ENCODE assay signal across 12 cellular contexts in the genomic region with DNA sequence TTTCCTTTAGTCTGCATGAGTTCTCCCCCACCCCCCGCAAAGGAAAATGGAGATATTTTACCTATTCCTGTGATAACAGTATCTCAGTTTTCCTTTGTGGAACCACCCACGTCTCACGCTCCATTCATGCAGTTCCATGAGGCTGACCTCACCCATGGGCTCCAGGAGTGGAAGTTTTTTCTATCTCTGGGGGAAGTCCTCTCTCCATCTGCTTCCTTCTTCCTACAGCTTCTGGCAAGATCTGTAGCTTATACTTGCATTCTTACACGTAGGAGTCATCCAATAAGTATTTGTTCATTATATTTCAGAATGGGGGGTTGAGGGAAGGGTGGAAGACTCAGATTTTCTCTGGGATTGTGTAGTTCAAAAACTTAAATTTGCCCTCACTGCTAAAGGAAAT. TPM values are rescaled to one million over a fixed set of nuclear protein-coding genes. Genes with fewer than 3 reads are reported as not detected.
A peak's percentile ranks its signal among the peaks of the same experiment; 100 is the strongest.
DNase-seq lines count a peak whose midpoint lies in the region; ATAC-seq, FAIRE-seq and TF ChIP-seq lines count a peak whose summit lies in the region.
"Had no signal": no experiment of that assay in that cellular context is flagged by ENCODE, and none has a peak within 500 bp of the region (broad histone marks: within the 10 kb centered on the region; RNA-seq: fewer than 3 reads in every experiment).

No MANE protein-coding gene starts in this region.

- no peaks in the 10 kb centered on the region for H3K36me3 ChIP-seq in HEK293 (ENCODE audit: control insufficient read depth in 2 of 2, insufficient read depth in 1 of 2, low read length in 2 of 2)
- H3K36me3 ChIP-seq in astrocyte (ENCODE audit: insufficient read depth, low read length) = no peaks in the 10 kb centered on the region
- H3K36me3 ChIP-seq: BLaER1, spleen had no signal

- H3K27ac Mint-ChIP-seq in astrocyte (ENCODE audit: unreplicated experiment) = peak overlapping the region; percentile 4

- WGBS in A549 (ENCODE audit: missing lambda C conversion rate) = 48% methylated on average over 4 of the region's 4 CpGs

- no peaks in the 10 kb centered on the region for H4K20me1 ChIP-seq in astrocyte (ENCODE audit: insufficient read depth, low read length)
- H4K20me1 ChIP-seq: BLaER1 had no signal

- DNase-seq in A549 (ENCODE audit: low read depth in 1 of 2, low spot score in 1 of 2) (no peak), astrocyte (ENCODE audit: low read depth) (peak; percentile 83), glomerular endothelial cell (ENCODE audit: extremely low read depth, low read depth, low spot score) (peak; percentile 87), MV-4-11 (lab: John Stamatoyannopoulos, UW) (no peak)
- no peak for DNase-seq in activated CD8-positive, alpha-beta memory T cell treated with anti-CD3 and anti-CD28 coated beads, Interleukin-2, amount 50 U/mL, for 48 hours
- DNase-seq: NCI-H2081 treated with DMSO at 0.1 percent for 48 hours, spleen had no signal

- peak in 1 of 2 experiments; percentile 51; a peak in 3 of 6 replicates for ATAC-seq in A549
- ATAC-seq in GM21529 (IDR thresholded peaks at IDR 0.05; ENCODE audit: unreplicated experiment) = no peak
- ATAC-seq in GM18511 (IDR thresholded peaks at IDR 0.05; ENCODE audit: unreplicated experiment) = no peak

- CTCF ChIA-PET in A549 (lab: Yijun Ruan, JAX) (interaction anchor here (0.9 to 5.7 kb wide), 6 partner anchors 9 to 240 kb away, joined by 3 to 36 read pairs (median 4); no protein-coding TSS in a partner anchor), HEK293 (lab: Yijun Ruan, JAX) (interaction anchor here (0.5 to 1.3 kb wide), 2 partner anchors 9 to 1484 kb away, joined by 3 to 7 read pairs; no protein-coding TSS in a partner anchor)

- H2AFZ ChIP-seq in astrocyte (ENCODE audit: low read depth, low read length) = no peak overlapping the region

- no peak overlapping the region for H3K4me3 Mint-ChIP-seq in astrocyte (ENCODE audit: unreplicated experiment)

- H3K27me3 Mint-ChIP-seq in astrocyte (ENCODE audit: low read depth, unreplicated experiment) = peaks cover 15% of the 10 kb centered on the region

- peak overlapping the region; percentile 50 for H3K4me2 ChIP-seq in A549
- H3K4me2 ChIP-seq in astrocyte (ENCODE audit: low read length) = peak overlapping the region; percentile 55
- H3K4me2 ChIP-seq: BLaER1 had no signal

- H3K9me3 ChIP-seq in A549 (no peaks in the 10 kb centered on the region), HEK293 (ENCODE audit: control insufficient read depth, insufficient read depth, low read depth, low read length) (no peaks in the 10 kb centered on the region), astrocyte (ENCODE audit: insufficient read depth, low read depth, low read length) (no peaks in the 10 kb centered on the region)
- H3K9me3 ChIP-seq: BLaER1, spleen had no signal

- FAIRE-seq in A549 (lab: Jason Lieb, UNC) (no peak), astrocyte (lab: Jason Lieb, UNC) (no peak)
- FAIRE-seq: GM18507 had no signal

- no peaks in the 10 kb centered on the region for H3K79me2 ChIP-seq in astrocyte (ENCODE audit: insufficient read depth, low read length)

- peaks cover 9% of the 10 kb centered on the region for H3K27me3 ChIP-seq in astrocyte (ENCODE audit: insufficient read depth, low read length)
- H3K27me3 ChIP-seq: BLaER1 had no signal

- peaks cover 4% of the 10 kb centered on the region for H3K9me3 Mint-ChIP-seq in astrocyte (ENCODE audit: unreplicated experiment)

- POLR2A ChIA-PET in A549 (lab: Yijun Ruan, JAX) (no interaction called here), HEK293 (lab: Yijun Ruan, JAX) (no interaction called here)

- H3K36me3 Mint-ChIP-seq in astrocyte (ENCODE audit: low read depth, unreplicated experiment) = peaks cover 3% of the 10 kb centered on the region

- TF ChIP-seq CTCF in A549 (IDR thresholded peaks at IDR 0.05) = no peak
- TF ChIP-seq CTCF in HEK293 (tag by site-specific recombination; IDR thresholded peaks at IDR 0.05) = no peak
- no peak for TF ChIP-seq CTCF in astrocyte (IDR thresholded peaks at IDR 0.05; ENCODE audit: insufficient read depth, low read depth, low read length)

- no peak overlapping the region for H3K4me3 ChIP-seq in A549
- H3K4me3 ChIP-seq in HEK293 (ENCODE audit: low read depth, low read length) = no peak overlapping the region
- peak overlapping the region; percentile 15 for H3K4me3 ChIP-seq in astrocyte (ENCODE audit: insufficient read depth, low read depth, low read length)
- H3K4me3 ChIP-seq: BLaER1, spleen had no signal

- H3K4me1 Mint-ChIP-seq in astrocyte (ENCODE audit: low read depth, unreplicated experiment) = peaks cover 14% of the 10 kb centered on the region

- no peak overlapping the region for H3K27ac ChIP-seq in A549
- no peak overlapping the region for H3K27ac ChIP-seq in HEK293 (ENCODE audit: extremely low read depth, low read depth, low read length)
- no peak overlapping the region for H3K27ac ChIP-seq in astrocyte (ENCODE audit: low read depth, low read length)
- H3K27ac ChIP-seq: BLaER1, spleen had no signal

- no peak for TF ChIP-seq EP300 in A549 (IDR thresholded peaks at IDR 0.05)

- no peak overlapping the region for H3K9ac ChIP-seq in astrocyte (ENCODE audit: low read length)
- H3K9ac ChIP-seq: BLaER1 had no signal

- TF ChIP-seq RAD21 in A549 (conservative IDR thresholded peaks at IDR 0.05 in 1 of 2, IDR thresholded peaks at IDR 0.05 in 1 of 2) = no peak

- TF ChIP-seq POLR2A in A549 (IDR thresholded peaks at IDR 0.05; ENCODE audit: low read length) = no peak

- H3K4me1 ChIP-seq in A549 (peaks cover 10% of the 10 kb centered on the region), HEK293 (ENCODE audit: control insufficient read depth, insufficient read depth, low read length) (no peaks in the 10 kb centered on the region), astrocyte (ENCODE audit: insufficient read depth, low read length) (peaks cover 13% of the 10 kb centered on the region)

TF ChIP-seq in A549, 52 proteins besides CTCF, POLR2A, EP300 and RAD21:
- TF ChIP-seq FOSL2 (IDR thresholded peaks at IDR 0.05) = no peak
- TF ChIP-seq FOSL2 (CRISPR knock-in tag; IDR thresholded peaks at IDR 0.05) = 0 out of 2 replicates have a peak, but pooled peaks have one; percentile 10
- no peak for TF ChIP-seq ESRRA (IDR thresholded peaks at IDR 0.05; ENCODE audit: borderline replicate concordance, low read length)
- no peak for TF ChIP-seq RCOR1 (IDR thresholded peaks at IDR 0.05; ENCODE audit: low read depth, low read length)

TF ChIP-seq in HEK293, 187 proteins besides CTCF, POLR2A, EP300 and RAD21:
- TF ChIP-seq EGR2 (tag by site-specific recombination; IDR thresholded peaks at IDR 0.05; ENCODE audit: low read depth) (peak; percentile 69; the same call in 1 of the 2 replicates), ZNF280C (tag by site-specific recombination; IDR thresholded peaks at IDR 0.05) (no peak), ZXDB (tag by site-specific recombination; IDR thresholded peaks at IDR 0.05) (no peak), HOXA7 (CRISPR knock-in tag; IDR thresholded peaks at IDR 0.05; ENCODE audit: borderline replicate concordance) (no peak), GLIS1 (tag by site-specific recombination; IDR thresholded peaks at IDR 0.05) (0 out of 2 replicates have a peak, but pooled peaks have one; percentile 29), ZFHX2 (tag by site-specific recombination; conservative IDR thresholded peaks at IDR 0.05) (peak; percentile 78), ZNF530 (tag by site-specific recombination; IDR thresholded peaks at IDR 0.05; ENCODE audit: low read depth) (no peak), ZNF26 (tag by site-specific recombination; IDR thresholded peaks at IDR 0.05) (no peak), ZNF37A (tag by site-specific recombination; IDR thresholded peaks at IDR 0.05) (no peak), ZNF600 (tag by site-specific recombination; IDR thresholded peaks at IDR 0.05) (no peak)

RNA-seq across cellular contexts. Expression of gene GLCE, which starts 5.8 kb away (rescaled TPM):
- polyA plus RNA-seq in A549 (2011; rRNA removed) (41.8 TPM in 2 replicates), A549 (2017; fragmentation: RNase III; extraction: RNeasy Plus Mini Kit Qiagen cat#74134 plus additional on column Dnase treatment) (19.0 to 21.5 TPM (median 19.6 TPM) in 3 replicates)
- 13.2 and 14.5 TPM in 2 replicates for polyA plus RNA-seq in A549 (2012; cell fraction: cytosol; rRNA removed)
- polyA plus RNA-seq in A549 (2012; cell fraction: nucleus; rRNA removed) = 6.1 and 10.1 TPM in 2 replicates
- polyA minus RNA-seq in A549 (2011; rRNA and poly(A)+ RNA removed) = 21.5 and 22.8 TPM in 2 replicates
- total RNA-seq in astrocyte (13.3 and 13.6 TPM in 2 replicates), glomerular endothelial cell (127 and 158 TPM in 2 replicates)

Comparison
In these comparisons a context has a peak if more than half of its experiments do, and no peak if none do; other contexts are left out.
1. DNase-seq: peak in astrocyte (single experiment) and glomerular endothelial cell (single experiment); none in A549 (0 of 2), MV-4-11 (single experiment) and activated CD8-positive, alpha-beta memory T cell treated with anti-CD3 and anti-CD28 coated beads, Interleukin-2, amount 50 U/mL, for 48 hours (single experiment).